1 cellular context compared by ENCODE assay signal in genomic region chr2:27428213-27428977, GRCh38.
A peak's percentile ranks its signal among the peaks of the same experiment; 100 is the strongest.
TF ChIP-seq lines count a peak whose summit lies in the region.

NRBP1 (plus strand) TSS chr2:27428631; CDS start chr2:27433274, 4,643 bp downstream.

TF ChIP-seq in HCT116, 20 proteins besides CTCF, POLR2A, EP300 and RAD21 (continued from another document):
- TF ChIP-seq ZFX (IDR thresholded peaks at IDR 0.05) (peak; percentile 93), SP1 (IDR thresholded peaks at IDR 0.05; ENCODE audit: low read depth) (peak; percentile 66), ZNF274 (IDR thresholded peaks at IDR 0.05; ENCODE audit: low read depth, low read length) (no peak)
